1 cellular context compared by ENCODE assay signal in the genomic region with DNA sequence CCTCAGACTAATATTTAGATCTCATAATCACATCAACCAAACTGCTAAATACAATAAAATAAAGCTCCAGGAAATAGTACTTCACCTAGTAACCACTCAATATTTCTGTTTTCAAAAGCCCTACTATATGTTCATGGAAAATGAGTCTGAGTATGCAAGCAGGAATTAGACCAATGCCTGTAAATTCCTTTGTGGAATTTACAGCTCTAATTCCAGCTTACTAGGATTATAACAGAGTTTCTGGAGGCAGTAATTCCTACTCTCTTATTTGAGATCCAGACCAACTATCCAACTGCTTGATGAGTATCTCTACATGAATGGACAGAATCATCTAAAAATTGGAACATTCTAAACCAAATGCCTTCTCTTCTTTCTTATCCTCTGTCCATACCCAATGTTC.
TF ChIP-seq lines count a peak whose summit lies in the region.

No MANE protein-coding gene starts in this region.

TF ChIP-seq in IMR-90, 13 proteins besides CTCF, POLR2A, EP300 and RAD21 (continued from another document):
- TF ChIP-seq, protein P1, sequence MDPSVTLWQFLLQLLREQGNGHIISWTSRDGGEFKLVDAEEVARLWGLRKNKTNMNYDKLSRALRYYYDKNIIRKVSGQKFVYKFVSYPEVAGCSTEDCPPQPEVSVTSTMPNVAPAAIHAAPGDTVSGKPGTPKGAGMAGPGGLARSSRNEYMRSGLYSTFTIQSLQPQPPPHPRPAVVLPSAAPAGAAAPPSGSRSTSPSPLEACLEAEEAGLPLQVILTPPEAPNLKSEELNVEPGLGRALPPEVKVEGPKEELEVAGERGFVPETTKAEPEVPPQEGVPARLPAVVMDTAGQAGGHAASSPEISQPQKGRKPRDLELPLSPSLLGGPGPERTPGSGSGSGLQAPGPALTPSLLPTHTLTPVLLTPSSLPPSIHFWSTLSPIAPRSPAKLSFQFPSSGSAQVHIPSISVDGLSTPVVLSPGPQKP (IDR thresholded peaks at IDR 0.05; ENCODE audit: borderline replicate concordance, low read depth, low read length) = no peak
- TF ChIP-seq SMC3 (IDR thresholded peaks at IDR 0.05; ENCODE audit: low read depth, low read length) (no peak), NFE2L2 (IDR thresholded peaks at IDR 0.05; ENCODE audit: low read depth, low read length) (no peak)
TF ChIP-seq in IMR-90: peak in this region for 0.
